18 cellular contexts compared by ENCODE assay signal in the genomic region with DNA sequence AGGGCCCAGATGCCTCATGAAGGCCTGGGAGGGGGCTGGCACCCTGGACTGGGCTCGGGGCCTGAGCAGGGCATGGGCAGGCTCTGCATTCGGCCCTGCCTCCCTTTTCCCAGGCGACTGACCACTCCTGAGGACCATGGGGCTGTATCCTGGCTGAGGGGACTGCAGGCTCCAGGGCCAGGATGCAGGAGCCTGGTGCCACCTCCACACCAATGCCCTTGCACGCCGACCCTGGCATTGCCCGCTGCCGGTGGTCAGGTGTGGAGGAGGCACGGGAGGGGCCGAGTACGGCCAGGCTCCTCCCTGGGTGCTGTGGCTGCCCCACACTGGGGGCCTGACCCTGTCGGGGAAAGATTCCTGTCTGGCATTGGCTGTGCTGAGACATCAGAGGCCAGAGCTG.
"Had no signal": no experiment of that assay in that cellular context is flagged by ENCODE, and none has a peak within 500 bp of the region (broad histone marks: within the 10 kb centered on the region; RNA-seq: fewer than 3 reads in every experiment).

No MANE protein-coding gene starts in this region.

- H3K36me3 Mint-ChIP-seq: naive thymus-derived CD4-positive, alpha-beta T cell; stimulated activated memory B cell treated with anti-CD40 and anti-IgM and Interleukin-4, amounts not matched to agents 10 μg/mL and 1 μg/mL and 100 μg/mL, for 72 hours had no signal

- H3K4me3 Mint-ChIP-seq: central memory CD8-positive, alpha-beta T cell; effector memory CD8-positive, alpha-beta T cell; naive thymus-derived CD4-positive, alpha-beta T cell; stimulated activated memory B cell treated with anti-CD40 and anti-IgM and Interleukin-4, amounts not matched to agents 10 μg/mL and 1 μg/mL and 100 μg/mL, for 72 hours; stimulated activated naive CD8-positive, alpha-beta T cell treated with anti-CD3 and anti-CD28 coated beads, Interleukin-15, Interleukin-2, amounts not matched to agents 100 ng/mL and 50 ng/mL, for 24 hours had no signal

- H3K4me1 ChIP-seq: gastroesophageal sphincter, right lobe of liver, upper lobe of right lung had no signal

- H3K4me3 ChIP-seq: esophagus muscularis mucosa, gastroesophageal sphincter, right lobe of liver, tibial nerve, upper lobe of right lung, vagina had no signal

- H3K36me3 ChIP-seq: esophagus muscularis mucosa, gastroesophageal sphincter, right lobe of liver, tibial nerve, upper lobe of right lung, vagina had no signal

- H3K4me1 Mint-ChIP-seq: central memory CD8-positive, alpha-beta T cell; naive thymus-derived CD4-positive, alpha-beta T cell had no signal

- ATAC-seq: effector memory CD8-positive, alpha-beta T cell; gastroesophageal sphincter; right lobe of liver; upper lobe of right lung had no signal

- H3K27me3 ChIP-seq: right lobe of liver, tibial nerve, upper lobe of right lung, vagina had no signal

- H3K27me3 Mint-ChIP-seq: stimulated activated naive CD8-positive, alpha-beta T cell treated with anti-CD3 and anti-CD28 coated beads, Interleukin-15, Interleukin-2, amounts not matched to agents 100 ng/mL and 50 ng/mL, for 24 hours had no signal

- H3K27ac ChIP-seq: epithelial cell of prostate, esophagus muscularis mucosa, gastroesophageal sphincter, right lobe of liver, tibial nerve, upper lobe of right lung, vagina had no signal

- DNase-seq: effector memory CD8-positive, alpha-beta T cell; foreskin fibroblast; islet precursor cell; mammary epithelial cell; naive thymus-derived CD4-positive, alpha-beta T cell; stimulated activated CD4-positive, alpha-beta T cell treated with anti-CD3 and anti-CD28 coated beads, Interleukin-15, amount 100 ng/mL, for 24 hours; stimulated activated CD4-positive, alpha-beta T cell treated with anti-CD3 and anti-CD28 coated beads, Interleukin-1b, Interleukin-23, amount 100 ng/mL, for 48 hours; stimulated activated CD4-positive, alpha-beta T cell treated with anti-CD3 and anti-CD28 coated beads, Interleukin-4, amount 100 ng/mL, for 24 hours; upper lobe of right lung had no signal

- H3K9me3 ChIP-seq: right lobe of liver, upper lobe of right lung, vagina had no signal

- H3K27ac Mint-ChIP-seq: effector memory CD8-positive, alpha-beta T cell; naive thymus-derived CD4-positive, alpha-beta T cell; stimulated activated memory B cell treated with anti-CD40 and anti-IgM and Interleukin-4, amounts not matched to agents 10 μg/mL and 1 μg/mL and 100 μg/mL, for 72 hours; stimulated activated naive CD8-positive, alpha-beta T cell treated with anti-CD3 and anti-CD28 coated beads, Interleukin-15, Interleukin-2, amounts not matched to agents 100 ng/mL and 50 ng/mL, for 24 hours had no signal

- H3K9me3 Mint-ChIP-seq: central memory CD8-positive, alpha-beta T cell; stimulated activated naive CD8-positive, alpha-beta T cell treated with anti-CD3 and anti-CD28 coated beads, Interleukin-15, Interleukin-2, amounts not matched to agents 100 ng/mL and 50 ng/mL, for 24 hours had no signal
